Comparison of ENCODE assay signal across 1 cellular context in the genomic region with DNA sequence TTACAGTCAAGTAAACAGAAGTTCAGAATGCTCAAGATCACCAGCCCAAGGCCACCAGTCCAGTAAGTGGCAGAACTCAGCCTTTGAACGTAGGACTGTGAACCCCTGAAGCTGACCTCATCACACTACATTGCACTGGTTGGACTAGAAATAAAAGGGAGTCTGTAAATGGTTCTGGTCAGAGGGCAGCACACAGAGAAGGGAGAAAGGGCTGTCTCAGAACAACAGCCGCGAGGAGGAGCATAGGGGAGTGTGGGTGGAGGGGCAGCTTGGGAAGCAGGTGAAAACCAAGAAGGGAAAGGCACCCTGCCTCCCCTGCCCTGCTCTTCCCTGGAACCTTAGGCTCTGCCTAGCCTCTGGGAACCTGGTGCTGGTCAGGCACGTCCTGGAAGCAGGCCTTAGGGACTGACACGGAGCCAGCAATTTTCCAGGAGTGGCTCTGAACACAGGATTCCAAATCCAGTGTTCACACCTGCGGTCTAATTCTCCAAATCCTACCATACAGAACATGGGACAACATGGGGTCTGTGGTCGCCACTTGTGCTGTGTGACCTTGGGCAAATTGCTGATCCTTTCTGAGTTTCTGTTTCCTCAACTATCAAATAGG.
TF ChIP-seq lines count a peak whose summit lies in the region.

No MANE protein-coding gene starts in this region.

TF ChIP-seq in HepG2, 621 proteins besides CTCF, POLR2A, EP300 and RAD21 (continued from another document and continues in another):
- TF ChIP-seq PLSCR1 (CRISPR knock-in tag; IDR thresholded peaks at IDR 0.05; ENCODE audit: borderline replicate concordance) (no peak), ZBTB26 (CRISPR knock-in tag; IDR thresholded peaks at IDR 0.05; ENCODE audit: borderline replicate concordance) (no peak), ZNF772 (CRISPR knock-in tag; IDR thresholded peaks at IDR 0.05) (no peak), SP2 (CRISPR knock-in tag; IDR thresholded peaks at IDR 0.05) (no peak), ZBTB42 (CRISPR knock-in tag; IDR thresholded peaks at IDR 0.05) (0 out of 2 replicates have a peak, but pooled peaks have one; percentile 68), DNMT3B (CRISPR knock-in tag; conservative IDR thresholded peaks at IDR 0.05) (no peak), ZFAT (CRISPR knock-in tag; conservative IDR thresholded peaks at IDR 0.05) (no peak), ZNF615 (CRISPR knock-in tag; IDR thresholded peaks at IDR 0.05; ENCODE audit: borderline replicate concordance) (no peak), ZMYM2 (CRISPR knock-in tag; IDR thresholded peaks at IDR 0.05) (peak; percentile 95), ZNF496 (CRISPR knock-in tag; IDR thresholded peaks at IDR 0.05; ENCODE audit: insufficient replicate concordance) (no peak), RORA (CRISPR knock-in tag; IDR thresholded peaks at IDR 0.05) (no peak), ATF4 (CRISPR knock-in tag; IDR thresholded peaks at IDR 0.05) (no peak), NCOR1 (IDR thresholded peaks at IDR 0.05; ENCODE audit: borderline replicate concordance, low read length) (no peak; the same call in none of the 2 replicates), RBAK (CRISPR knock-in tag; IDR thresholded peaks at IDR 0.05) (no peak), ZKSCAN5 (CRISPR knock-in tag; IDR thresholded peaks at IDR 0.05) (no peak), YEATS2 (CRISPR knock-in tag; IDR thresholded peaks at IDR 0.05; ENCODE audit: borderline replicate concordance) (peak; percentile 53; the same call in 1 of the 2 replicates), TEAD2 (CRISPR knock-in tag; IDR thresholded peaks at IDR 0.05) (no peak), KLF12 (CRISPR knock-in tag; IDR thresholded peaks at IDR 0.05; ENCODE audit: borderline replicate concordance) (no peak; the same call in 1 of the 2 replicates), ZBTB8A (CRISPR knock-in tag; IDR thresholded peaks at IDR 0.05; ENCODE audit: borderline replicate concordance, low read depth) (no peak), ZFP62 (CRISPR knock-in tag; IDR thresholded peaks at IDR 0.05) (no peak), ZNF891 (CRISPR knock-in tag; IDR thresholded peaks at IDR 0.05) (no peak), RBFOX2 (IDR thresholded peaks at IDR 0.05; ENCODE audit: low read depth, low read length) (no peak), GLMP (CRISPR knock-in tag; IDR thresholded peaks at IDR 0.05; ENCODE audit: borderline replicate concordance) (no peak), ZNF605 (CRISPR knock-in tag; IDR thresholded peaks at IDR 0.05) (no peak), PAX8 (CRISPR knock-in tag; IDR thresholded peaks at IDR 0.05; ENCODE audit: borderline replicate concordance) (no peak), ZNF292 (CRISPR knock-in tag; IDR thresholded peaks at IDR 0.05; ENCODE audit: borderline replicate concordance, low read depth) (peak; percentile 89), AHR (CRISPR knock-in tag; IDR thresholded peaks at IDR 0.05) (no peak), ZNF709 (CRISPR knock-in tag; IDR thresholded peaks at IDR 0.05) (no peak), CBFB (CRISPR knock-in tag; IDR thresholded peaks at IDR 0.05) (no peak), GATAD1 (CRISPR knock-in tag; IDR thresholded peaks at IDR 0.05) (0 out of 2 replicates have a peak, but pooled peaks have one; percentile 29), ERF (CRISPR knock-in tag; IDR thresholded peaks at IDR 0.05) (peak; percentile 49), ZNF570 (CRISPR knock-in tag; IDR thresholded peaks at IDR 0.05; ENCODE audit: borderline replicate concordance) (no peak), ZNF451 (CRISPR knock-in tag; IDR thresholded peaks at IDR 0.05) (no peak), ZNF572 (CRISPR knock-in tag; IDR thresholded peaks at IDR 0.05) (0 out of 2 replicates have a peak, but pooled peaks have one; percentile 18)
- TF ChIP-seq, protein P1, sequence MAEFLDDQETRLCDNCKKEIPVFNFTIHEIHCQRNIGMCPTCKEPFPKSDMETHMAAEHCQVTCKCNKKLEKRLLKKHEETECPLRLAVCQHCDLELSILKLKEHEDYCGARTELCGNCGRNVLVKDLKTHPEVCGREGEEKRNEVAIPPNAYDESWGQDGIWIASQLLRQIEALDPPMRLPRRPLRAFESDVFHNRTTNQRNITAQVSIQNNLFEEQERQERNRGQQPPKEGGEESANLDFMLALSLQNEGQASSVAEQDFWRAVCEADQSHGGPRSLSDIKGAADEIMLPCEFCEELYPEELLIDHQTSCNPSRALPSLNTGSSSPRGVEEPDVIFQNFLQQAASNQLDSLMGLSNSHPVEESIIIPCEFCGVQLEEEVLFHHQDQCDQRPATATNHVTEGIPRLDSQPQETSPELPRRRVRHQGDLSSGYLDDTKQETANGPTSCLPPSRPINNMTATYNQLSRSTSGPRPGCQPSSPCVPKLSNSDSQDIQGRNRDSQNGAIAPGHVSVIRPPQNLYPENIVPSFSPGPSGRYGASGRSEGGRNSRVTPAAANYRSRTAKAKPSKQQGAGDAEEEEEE (CRISPR knock-in tag; IDR thresholded peaks at IDR 0.05; ENCODE audit: borderline replicate concordance) = no peak
- TF ChIP-seq, protein P2, sequence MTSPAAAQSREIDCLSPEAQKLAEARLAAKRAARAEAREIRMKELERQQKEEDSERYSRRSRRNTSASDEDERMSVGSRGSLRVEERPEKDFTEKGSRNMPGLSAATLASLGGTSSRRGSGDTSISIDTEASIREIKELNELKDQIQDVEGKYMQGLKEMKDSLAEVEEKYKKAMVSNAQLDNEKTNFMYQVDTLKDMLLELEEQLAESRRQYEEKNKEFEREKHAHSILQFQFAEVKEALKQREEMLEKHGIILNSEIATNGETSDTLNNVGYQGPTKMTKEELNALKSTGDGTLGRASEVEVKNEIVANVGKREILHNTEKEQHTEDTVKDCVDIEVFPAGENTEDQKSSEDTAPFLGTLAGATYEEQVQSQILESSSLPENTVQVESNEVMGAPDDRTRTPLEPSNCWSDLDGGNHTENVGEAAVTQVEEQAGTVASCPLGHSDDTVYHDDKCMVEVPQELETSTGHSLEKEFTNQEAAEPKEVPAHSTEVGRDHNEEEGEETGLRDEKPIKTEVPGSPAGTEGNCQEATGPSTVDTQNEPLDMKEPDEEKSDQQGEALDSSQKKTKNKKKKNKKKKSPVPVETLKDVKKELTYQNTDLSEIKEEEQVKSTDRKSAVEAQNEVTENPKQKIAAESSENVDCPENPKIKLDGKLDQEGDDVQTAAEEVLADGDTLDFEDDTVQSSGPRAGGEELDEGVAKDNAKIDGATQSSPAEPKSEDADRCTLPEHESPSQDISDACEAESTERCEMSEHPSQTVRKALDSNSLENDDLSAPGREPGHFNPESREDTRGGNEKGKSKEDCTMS (CRISPR knock-in tag; conservative IDR thresholded peaks at IDR 0.05) = no peak
- TF ChIP-seq, protein P3, sequence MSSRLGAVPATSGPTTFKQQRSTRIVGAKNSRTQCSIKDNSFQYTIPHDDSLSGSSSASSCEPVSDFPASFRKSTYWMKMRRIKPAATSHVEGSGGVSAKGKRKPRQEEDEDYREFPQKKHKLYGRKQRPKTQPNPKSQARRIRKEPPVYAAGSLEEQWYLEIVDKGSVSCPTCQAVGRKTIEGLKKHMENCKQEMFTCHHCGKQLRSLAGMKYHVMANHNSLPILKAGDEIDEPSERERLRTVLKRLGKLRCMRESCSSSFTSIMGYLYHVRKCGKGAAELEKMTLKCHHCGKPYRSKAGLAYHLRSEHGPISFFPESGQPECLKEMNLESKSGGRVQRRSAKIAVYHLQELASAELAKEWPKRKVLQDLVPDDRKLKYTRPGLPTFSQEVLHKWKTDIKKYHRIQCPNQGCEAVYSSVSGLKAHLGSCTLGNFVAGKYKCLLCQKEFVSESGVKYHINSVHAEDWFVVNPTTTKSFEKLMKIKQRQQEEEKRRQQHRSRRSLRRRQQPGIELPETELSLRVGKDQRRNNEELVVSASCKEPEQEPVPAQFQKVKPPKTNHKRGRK (CRISPR knock-in tag; IDR thresholded peaks at IDR 0.05) = no peak
- TF ChIP-seq, protein P4, sequence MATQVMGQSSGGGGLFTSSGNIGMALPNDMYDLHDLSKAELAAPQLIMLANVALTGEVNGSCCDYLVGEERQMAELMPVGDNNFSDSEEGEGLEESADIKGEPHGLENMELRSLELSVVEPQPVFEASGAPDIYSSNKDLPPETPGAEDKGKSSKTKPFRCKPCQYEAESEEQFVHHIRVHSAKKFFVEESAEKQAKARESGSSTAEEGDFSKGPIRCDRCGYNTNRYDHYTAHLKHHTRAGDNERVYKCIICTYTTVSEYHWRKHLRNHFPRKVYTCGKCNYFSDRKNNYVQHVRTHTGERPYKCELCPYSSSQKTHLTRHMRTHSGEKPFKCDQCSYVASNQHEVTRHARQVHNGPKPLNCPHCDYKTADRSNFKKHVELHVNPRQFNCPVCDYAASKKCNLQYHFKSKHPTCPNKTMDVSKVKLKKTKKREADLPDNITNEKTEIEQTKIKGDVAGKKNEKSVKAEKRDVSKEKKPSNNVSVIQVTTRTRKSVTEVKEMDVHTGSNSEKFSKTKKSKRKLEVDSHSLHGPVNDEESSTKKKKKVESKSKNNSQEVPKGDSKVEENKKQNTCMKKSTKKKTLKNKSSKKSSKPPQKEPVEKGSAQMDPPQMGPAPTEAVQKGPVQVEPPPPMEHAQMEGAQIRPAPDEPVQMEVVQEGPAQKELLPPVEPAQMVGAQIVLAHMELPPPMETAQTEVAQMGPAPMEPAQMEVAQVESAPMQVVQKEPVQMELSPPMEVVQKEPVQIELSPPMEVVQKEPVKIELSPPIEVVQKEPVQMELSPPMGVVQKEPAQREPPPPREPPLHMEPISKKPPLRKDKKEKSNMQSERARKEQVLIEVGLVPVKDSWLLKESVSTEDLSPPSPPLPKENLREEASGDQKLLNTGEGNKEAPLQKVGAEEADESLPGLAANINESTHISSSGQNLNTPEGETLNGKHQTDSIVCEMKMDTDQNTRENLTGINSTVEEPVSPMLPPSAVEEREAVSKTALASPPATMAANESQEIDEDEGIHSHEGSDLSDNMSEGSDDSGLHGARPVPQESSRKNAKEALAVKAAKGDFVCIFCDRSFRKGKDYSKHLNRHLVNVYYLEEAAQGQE (IDR thresholded peaks at IDR 0.05; ENCODE audit: borderline replicate concordance in 1 of 2, low read depth in 1 of 2, low read length in 2 of 2) = no peak
- TF ChIP-seq, protein P5, sequence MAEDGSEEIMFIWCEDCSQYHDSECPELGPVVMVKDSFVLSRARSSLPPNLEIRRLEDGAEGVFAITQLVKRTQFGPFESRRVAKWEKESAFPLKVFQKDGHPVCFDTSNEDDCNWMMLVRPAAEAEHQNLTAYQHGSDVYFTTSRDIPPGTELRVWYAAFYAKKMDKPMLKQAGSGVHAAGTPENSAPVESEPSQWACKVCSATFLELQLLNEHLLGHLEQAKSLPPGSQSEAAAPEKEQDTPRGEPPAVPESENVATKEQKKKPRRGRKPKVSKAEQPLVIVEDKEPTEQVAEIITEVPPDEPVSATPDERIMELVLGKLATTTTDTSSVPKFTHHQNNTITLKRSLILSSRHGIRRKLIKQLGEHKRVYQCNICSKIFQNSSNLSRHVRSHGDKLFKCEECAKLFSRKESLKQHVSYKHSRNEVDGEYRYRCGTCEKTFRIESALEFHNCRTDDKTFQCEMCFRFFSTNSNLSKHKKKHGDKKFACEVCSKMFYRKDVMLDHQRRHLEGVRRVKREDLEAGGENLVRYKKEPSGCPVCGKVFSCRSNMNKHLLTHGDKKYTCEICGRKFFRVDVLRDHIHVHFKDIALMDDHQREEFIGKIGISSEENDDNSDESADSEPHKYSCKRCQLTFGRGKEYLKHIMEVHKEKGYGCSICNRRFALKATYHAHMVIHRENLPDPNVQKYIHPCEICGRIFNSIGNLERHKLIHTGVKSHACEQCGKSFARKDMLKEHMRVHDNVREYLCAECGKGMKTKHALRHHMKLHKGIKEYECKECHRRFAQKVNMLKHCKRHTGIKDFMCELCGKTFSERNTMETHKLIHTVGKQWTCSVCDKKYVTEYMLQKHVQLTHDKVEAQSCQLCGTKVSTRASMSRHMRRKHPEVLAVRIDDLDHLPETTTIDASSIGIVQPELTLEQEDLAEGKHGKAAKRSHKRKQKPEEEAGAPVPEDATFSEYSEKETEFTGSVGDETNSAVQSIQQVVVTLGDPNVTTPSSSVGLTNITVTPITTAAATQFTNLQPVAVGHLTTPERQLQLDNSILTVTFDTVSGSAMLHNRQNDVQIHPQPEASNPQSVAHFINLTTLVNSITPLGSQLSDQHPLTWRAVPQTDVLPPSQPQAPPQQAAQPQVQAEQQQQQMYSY (CRISPR knock-in tag; IDR thresholded peaks at IDR 0.05) = no peak
